Comparison of ENCODE assay signal across 1 cellular context in the genomic region with DNA sequence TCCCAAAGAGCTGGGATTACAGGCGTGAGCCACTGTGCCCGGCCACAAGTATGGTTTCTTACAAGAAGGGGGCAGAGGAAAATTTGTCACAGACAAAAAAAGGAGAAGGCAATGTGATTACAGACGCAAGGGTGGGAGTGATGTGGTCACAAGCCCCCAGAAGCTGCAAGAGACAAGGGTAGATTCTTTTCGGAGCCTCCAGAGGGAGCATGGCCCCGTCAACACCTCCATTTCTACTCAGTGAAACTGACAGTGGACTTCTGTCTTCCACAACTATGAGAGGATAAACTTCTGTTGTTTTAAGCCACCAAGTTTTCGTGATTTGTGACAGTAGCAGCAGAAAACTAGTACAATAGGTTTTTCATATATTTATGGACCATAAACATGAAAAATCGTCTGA.
TF ChIP-seq lines count a peak whose summit lies in the region.

No MANE protein-coding gene starts in this region.

TF ChIP-seq in WTC11, 78 proteins besides CTCF, POLR2A, EP300 and RAD21 (continued from another document):
- TF ChIP-seq, protein P1, sequence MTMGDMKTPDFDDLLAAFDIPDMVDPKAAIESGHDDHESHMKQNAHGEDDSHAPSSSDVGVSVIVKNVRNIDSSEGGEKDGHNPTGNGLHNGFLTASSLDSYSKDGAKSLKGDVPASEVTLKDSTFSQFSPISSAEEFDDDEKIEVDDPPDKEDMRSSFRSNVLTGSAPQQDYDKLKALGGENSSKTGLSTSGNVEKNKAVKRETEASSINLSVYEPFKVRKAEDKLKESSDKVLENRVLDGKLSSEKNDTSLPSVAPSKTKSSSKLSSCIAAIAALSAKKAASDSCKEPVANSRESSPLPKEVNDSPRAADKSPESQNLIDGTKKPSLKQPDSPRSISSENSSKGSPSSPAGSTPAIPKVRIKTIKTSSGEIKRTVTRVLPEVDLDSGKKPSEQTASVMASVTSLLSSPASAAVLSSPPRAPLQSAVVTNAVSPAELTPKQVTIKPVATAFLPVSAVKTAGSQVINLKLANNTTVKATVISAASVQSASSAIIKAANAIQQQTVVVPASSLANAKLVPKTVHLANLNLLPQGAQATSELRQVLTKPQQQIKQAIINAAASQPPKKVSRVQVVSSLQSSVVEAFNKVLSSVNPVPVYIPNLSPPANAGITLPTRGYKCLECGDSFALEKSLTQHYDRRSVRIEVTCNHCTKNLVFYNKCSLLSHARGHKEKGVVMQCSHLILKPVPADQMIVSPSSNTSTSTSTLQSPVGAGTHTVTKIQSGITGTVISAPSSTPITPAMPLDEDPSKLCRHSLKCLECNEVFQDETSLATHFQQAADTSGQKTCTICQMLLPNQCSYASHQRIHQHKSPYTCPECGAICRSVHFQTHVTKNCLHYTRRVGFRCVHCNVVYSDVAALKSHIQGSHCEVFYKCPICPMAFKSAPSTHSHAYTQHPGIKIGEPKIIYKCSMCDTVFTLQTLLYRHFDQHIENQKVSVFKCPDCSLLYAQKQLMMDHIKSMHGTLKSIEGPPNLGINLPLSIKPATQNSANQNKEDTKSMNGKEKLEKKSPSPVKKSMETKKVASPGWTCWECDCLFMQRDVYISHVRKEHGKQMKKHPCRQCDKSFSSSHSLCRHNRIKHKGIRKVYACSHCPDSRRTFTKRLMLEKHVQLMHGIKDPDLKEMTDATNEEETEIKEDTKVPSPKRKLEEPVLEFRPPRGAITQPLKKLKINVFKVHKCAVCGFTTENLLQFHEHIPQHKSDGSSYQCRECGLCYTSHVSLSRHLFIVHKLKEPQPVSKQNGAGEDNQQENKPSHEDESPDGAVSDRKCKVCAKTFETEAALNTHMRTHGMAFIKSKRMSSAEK (CRISPR knock-in tag; IDR thresholded peaks at IDR 0.05; ENCODE audit: borderline replicate concordance) = no peak
- no peak for TF ChIP-seq ETV6 (CRISPR knock-in tag; IDR thresholded peaks at IDR 0.05)
- TF ChIP-seq, protein P2, sequence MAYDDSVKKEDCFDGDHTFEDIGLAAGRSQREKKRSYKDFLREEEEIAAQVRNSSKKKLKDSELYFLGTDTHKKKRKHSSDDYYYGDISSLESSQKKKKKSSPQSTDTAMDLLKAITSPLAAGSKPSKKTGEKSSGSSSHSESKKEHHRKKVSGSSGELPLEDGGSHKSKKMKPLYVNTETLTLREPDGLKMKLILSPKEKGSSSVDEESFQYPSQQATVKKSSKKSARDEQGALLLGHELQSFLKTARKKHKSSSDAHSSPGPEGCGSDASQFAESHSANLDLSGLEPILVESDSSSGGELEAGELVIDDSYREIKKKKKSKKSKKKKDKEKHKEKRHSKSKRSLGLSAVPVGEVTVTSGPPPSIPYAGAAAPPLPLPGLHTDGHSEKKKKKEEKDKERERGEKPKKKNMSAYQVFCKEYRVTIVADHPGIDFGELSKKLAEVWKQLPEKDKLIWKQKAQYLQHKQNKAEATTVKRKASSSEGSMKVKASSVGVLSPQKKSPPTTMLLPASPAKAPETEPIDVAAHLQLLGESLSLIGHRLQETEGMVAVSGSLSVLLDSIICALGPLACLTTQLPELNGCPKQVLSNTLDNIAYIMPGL (CRISPR knock-in tag; IDR thresholded peaks at IDR 0.05) = no peak
